22 cellular contexts compared by ENCODE assay signal in the genomic region with DNA sequence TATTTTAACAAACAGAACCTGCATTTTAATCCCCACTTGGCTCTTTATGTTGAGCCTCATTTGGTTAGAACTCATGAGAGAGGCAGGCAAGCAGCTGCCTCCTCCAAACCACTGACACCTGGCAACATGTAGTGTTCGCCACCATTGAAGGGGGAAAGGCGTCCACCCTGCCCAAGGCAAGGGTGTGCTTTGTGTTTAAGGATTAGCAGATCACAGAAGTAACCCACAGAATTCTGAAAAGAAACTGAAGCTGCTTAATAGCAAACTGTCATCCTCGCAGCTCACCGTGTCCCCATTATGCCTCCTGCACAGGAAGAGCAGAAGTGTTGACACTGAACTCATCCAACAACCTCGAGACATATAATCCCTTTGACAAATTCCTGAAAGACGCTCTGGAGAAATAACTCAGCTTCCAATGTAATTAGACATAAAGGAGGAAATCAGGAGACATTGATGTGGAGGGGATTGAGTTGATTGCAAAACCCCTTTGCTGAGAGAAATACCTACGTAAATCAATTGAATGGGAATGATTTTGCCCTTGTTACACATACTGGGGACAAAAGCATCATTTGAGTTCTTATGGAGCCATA. TPM values are rescaled to one million over a fixed set of nuclear protein-coding genes. Genes with fewer than 3 reads are reported as not detected.
"Had no signal": no experiment of that assay in that cellular context is flagged by ENCODE, and none has a peak within 500 bp of the region (broad histone marks: within the 10 kb centered on the region; RNA-seq: fewer than 3 reads in every experiment).

No MANE protein-coding gene starts in this region.

- H3K4me1 ChIP-seq: ascending aorta, gastrocnemius medialis, heart right ventricle, psoas muscle, upper lobe of right lung had no signal

- H3K9me3 ChIP-seq: ascending aorta, gastrocnemius medialis, psoas muscle, thoracic aorta, upper lobe of right lung had no signal

- H3K27ac Mint-ChIP-seq: endodermal cell; naive thymus-derived CD8-positive, alpha-beta T cell; stimulated activated effector memory CD8-positive, alpha-beta T cell treated with anti-CD3 and anti-CD28 coated beads, Interleukin-12 subunit alpha, Interleukin-12 subunit beta, amount 100 ng/mL, for 72 hours had no signal

- DNase-seq: activated CD4-positive, alpha-beta T cell treated with anti-CD3 and anti-CD28 coated beads, Interleukin-2, amount 50 U/mL, for 4 hours; activated CD4-positive, CD25-positive, alpha-beta regulatory T cell treated with anti-CD3 and anti-CD28 coated beads, Interleukin-2, amount 50 U/mL, for 72 hours; activated naive CD4-positive, alpha-beta T cell treated with Interleukin-2 at 50 U/mL for 16 hours; activated T-cell treated with anti-CD3 and anti-CD28 coated beads for 4 hours; endodermal cell; gastrocnemius medialis; heart right ventricle; naive thymus-derived CD8-positive, alpha-beta T cell; occipital lobe; psoas muscle; stimulated activated CD4-positive, alpha-beta T cell treated with anti-CD3 and anti-CD28 coated beads, Interleukin-12 subunit alpha, Interleukin-12 subunit beta, amount 100 ng/mL, for 4 hours; stimulated activated CD4-positive, alpha-beta T cell treated with anti-CD3 and anti-CD28 coated beads, Interleukin-2, amount 100 ng/mL, for 24 hours; T-helper 1 cell; T1000; upper lobe of right lung had no signal

- ATAC-seq: gastrocnemius medialis; heart right ventricle; naive thymus-derived CD8-positive, alpha-beta T cell; psoas muscle; sciatic nerve; stimulated activated effector memory CD8-positive, alpha-beta T cell treated with anti-CD3 and anti-CD28 coated beads, Interleukin-12 subunit alpha, Interleukin-12 subunit beta, amount 100 ng/mL, for 72 hours; upper lobe of right lung had no signal

- H3K36me3 ChIP-seq: ascending aorta, gastrocnemius medialis, heart right ventricle, thoracic aorta, upper lobe of right lung had no signal

- H3K27me3 ChIP-seq: ascending aorta, gastrocnemius medialis, heart right ventricle, upper lobe of right lung had no signal

- H3K9me3 Mint-ChIP-seq: stimulated activated effector memory CD8-positive, alpha-beta T cell treated with anti-CD3 and anti-CD28 coated beads, Interleukin-12 subunit alpha, Interleukin-12 subunit beta, amount 100 ng/mL, for 72 hours had no signal

- H3K4me1 Mint-ChIP-seq: naive thymus-derived CD8-positive, alpha-beta T cell; stimulated activated effector memory CD8-positive, alpha-beta T cell treated with anti-CD3 and anti-CD28 coated beads, Interleukin-12 subunit alpha, Interleukin-12 subunit beta, amount 100 ng/mL, for 72 hours had no signal

- FAIRE-seq: islet of Langerhans had no signal

- H3K27ac ChIP-seq: ascending aorta, gastrocnemius medialis, heart right ventricle, psoas muscle, thoracic aorta, upper lobe of right lung had no signal

- H3K36me3 Mint-ChIP-seq: stimulated activated effector memory CD8-positive, alpha-beta T cell treated with anti-CD3 and anti-CD28 coated beads, Interleukin-12 subunit alpha, Interleukin-12 subunit beta, amount 100 ng/mL, for 72 hours had no signal

- H3K4me3 ChIP-seq: ascending aorta, gastrocnemius medialis, heart right ventricle, lung, psoas muscle, thoracic aorta, upper lobe of right lung had no signal

- H3K4me3 Mint-ChIP-seq: endodermal cell; naive thymus-derived CD8-positive, alpha-beta T cell; stimulated activated effector memory CD8-positive, alpha-beta T cell treated with anti-CD3 and anti-CD28 coated beads, Interleukin-12 subunit alpha, Interleukin-12 subunit beta, amount 100 ng/mL, for 72 hours had no signal

RNA-seq across cellular contexts. Expression of a gene that starts 47.9 kb away (rescaled TPM):
- total RNA-seq: dermis microvascular lymphatic vessel endothelial cell; gastrocnemius medialis; naive thymus-derived CD8-positive, alpha-beta T cell had no signal
- polyA plus RNA-seq: naive thymus-derived CD8-positive, alpha-beta T cell had no signal
